Comparison of ENCODE assay signal across 10 cellular contexts in genomic region chr12:51980809-51981127, GRCh38. TPM values are rescaled to one million over a fixed set of nuclear protein-coding genes. Genes with fewer than 3 reads are reported as not detected.
DNase-seq lines count a peak whose midpoint lies in the region; ATAC-seq and TF ChIP-seq lines count a peak whose summit lies in the region.
"Had no signal": no experiment of that assay in that cellular context is flagged by ENCODE, and none has a peak within 500 bp of the region (broad histone marks: within the 10 kb centered on the region; RNA-seq: fewer than 3 reads in every experiment).

No MANE protein-coding gene starts in this region.

- H3K9me3 Mint-ChIP-seq in activated T-cell treated with anti-CD3 and anti-CD28 coated beads, Interleukin-2, amount 50 U/mL, for 24 hours = no peaks in the 10 kb centered on the region
- no peaks in the 10 kb centered on the region for H3K9me3 Mint-ChIP-seq in Caco-2 (ENCODE audit: unreplicated experiment)
- H3K9me3 Mint-ChIP-seq in activated T-helper 1 cell treated with anti-CD3 and anti-CD28 coated beads, Interleukin-12 subunit alpha, Interleukin-12 subunit beta, Interleukin-2, Interleukin-4 antibody, amounts not matched to agents 30 ng/mL and 10 ng/mL and 1 ng/mL, durations not matched to agents 14 hours and 24 hours and 36 hours = no peaks in the 10 kb centered on the region
- H3K9me3 Mint-ChIP-seq in stimulated activated memory B cell treated with anti-CD40 and anti-IgM and Interleukin-4, amounts not matched to agents 10 μg/mL and 1 μg/mL and 100 μg/mL, for 72 hours = no peaks in the 10 kb centered on the region

- ATAC-seq in stimulated activated memory B cell treated with anti-CD40 and anti-IgM and Interleukin-4, amounts not matched to agents 10 μg/mL and 1 μg/mL and 100 μg/mL, for 72 hours = no peak
- no peak for ATAC-seq in HG03342 (IDR thresholded peaks at IDR 0.05; ENCODE audit: unreplicated experiment)

- no peaks in the 10 kb centered on the region for H3K27me3 Mint-ChIP-seq in activated T-cell treated with anti-CD3 and anti-CD28 coated beads, Interleukin-2, amount 50 U/mL, for 24 hours
- H3K27me3 Mint-ChIP-seq in Caco-2 (ENCODE audit: insufficient read depth, unreplicated experiment) = no peaks in the 10 kb centered on the region
- peaks cover 5% of the 10 kb centered on the region for H3K27me3 Mint-ChIP-seq in activated T-helper 1 cell treated with anti-CD3 and anti-CD28 coated beads, Interleukin-12 subunit alpha, Interleukin-12 subunit beta, Interleukin-2, Interleukin-4 antibody, amounts not matched to agents 30 ng/mL and 10 ng/mL and 1 ng/mL, durations not matched to agents 14 hours and 24 hours and 36 hours (ENCODE audit: insufficient read depth)
- no peaks in the 10 kb centered on the region for H3K27me3 Mint-ChIP-seq in stimulated activated memory B cell treated with anti-CD40 and anti-IgM and Interleukin-4, amounts not matched to agents 10 μg/mL and 1 μg/mL and 100 μg/mL, for 72 hours

- no peak overlapping the region for H3K4me3 ChIP-seq in Caco-2 (ENCODE audit: low read depth, low read length)
- H3K4me3 ChIP-seq: PC-9 had no signal

- peaks cover 47% of the 10 kb centered on the region for H3K4me1 ChIP-seq in Caco-2

- no peak for DNase-seq in activated T-cell treated with anti-CD3 and anti-CD28 coated beads, Interleukin-2, amount 50 U/mL, for 24 hours
- DNase-seq in activated T-cell treated with anti-CD3 and anti-CD28 coated beads for 4 hours (no peak), Caco-2 (no peak), pons (ENCODE audit: low spot score) (no peak), RPMI8226 (no peak)
- no peak for DNase-seq in activated T-helper 1 cell treated with anti-CD3 and anti-CD28 coated beads, Interleukin-12 subunit alpha, Interleukin-12 subunit beta, Interleukin-2, Interleukin-4 antibody, amounts not matched to agents 30 ng/mL and 10 ng/mL and 1 ng/mL, durations not matched to agents 14 hours and 24 hours and 36 hours (ENCODE audit: low spot score)

- intact Hi-C loops in Caco-2 (cut with micrococcal nuclease; ENCODE audit: unreplicated experiment) = loop anchor here (1.0 kb wide), 4 partner anchors 8 to 85 kb away; no protein-coding TSS in a partner anchor
- intact Hi-C loops in activated T-helper 1 cell treated with anti-CD3 and anti-CD28 coated beads, Interleukin-12 subunit alpha, Interleukin-12 subunit beta, Interleukin-2, Interleukin-4 antibody, amounts not matched to agents 30 ng/mL and 10 ng/mL and 1 ng/mL, durations not matched to agents 14 hours and 24 hours and 36 hours (cut with micrococcal nuclease) = loop anchor here (1.0 kb wide), 3 partner anchors 9 to 88 kb away; no protein-coding TSS in a partner anchor

- H3K27ac Mint-ChIP-seq in activated T-cell treated with anti-CD3 and anti-CD28 coated beads, Interleukin-2, amount 50 U/mL, for 24 hours = peak overlapping the region; percentile 45
- peak overlapping the region; percentile 87 for H3K27ac Mint-ChIP-seq in Caco-2 (ENCODE audit: unreplicated experiment)
- peak overlapping the region; percentile 41 for H3K27ac Mint-ChIP-seq in activated T-helper 1 cell treated with anti-CD3 and anti-CD28 coated beads, Interleukin-12 subunit alpha, Interleukin-12 subunit beta, Interleukin-2, Interleukin-4 antibody, amounts not matched to agents 30 ng/mL and 10 ng/mL and 1 ng/mL, durations not matched to agents 14 hours and 24 hours and 36 hours
- H3K27ac Mint-ChIP-seq in stimulated activated memory B cell treated with anti-CD40 and anti-IgM and Interleukin-4, amounts not matched to agents 10 μg/mL and 1 μg/mL and 100 μg/mL, for 72 hours = peak overlapping the region; percentile 45

- CTCF ChIA-PET in Caco-2 (lab: Charles Lee) = interaction anchor here (0.5 to 3.0 kb wide), 9 partner anchors 9 to 89 kb away, joined by 3 to 26 read pairs (median 5); no protein-coding TSS in a partner anchor

- H3K4me1 Mint-ChIP-seq in activated T-cell treated with anti-CD3 and anti-CD28 coated beads, Interleukin-2, amount 50 U/mL, for 24 hours (ENCODE audit: low read depth) = peaks cover 25% of the 10 kb centered on the region
- peaks cover 45% of the 10 kb centered on the region for H3K4me1 Mint-ChIP-seq in Caco-2 (ENCODE audit: low read depth, unreplicated experiment)
- H3K4me1 Mint-ChIP-seq in activated T-helper 1 cell treated with anti-CD3 and anti-CD28 coated beads, Interleukin-12 subunit alpha, Interleukin-12 subunit beta, Interleukin-2, Interleukin-4 antibody, amounts not matched to agents 30 ng/mL and 10 ng/mL and 1 ng/mL, durations not matched to agents 14 hours and 24 hours and 36 hours (ENCODE audit: low read depth) = peaks cover 25% of the 10 kb centered on the region
- H3K4me1 Mint-ChIP-seq in stimulated activated memory B cell treated with anti-CD40 and anti-IgM and Interleukin-4, amounts not matched to agents 10 μg/mL and 1 μg/mL and 100 μg/mL, for 72 hours = peaks cover 28% of the 10 kb centered on the region

- BruUV-seq in Caco-2 (replicated peaks; lab: Mats Ljungman, UMichigan) = no TSS peak

- no peak overlapping the region for H3K4me3 Mint-ChIP-seq in activated T-cell treated with anti-CD3 and anti-CD28 coated beads, Interleukin-2, amount 50 U/mL, for 24 hours
- peak overlapping the region; percentile 32 for H3K4me3 Mint-ChIP-seq in Caco-2 (ENCODE audit: unreplicated experiment)
- H3K4me3 Mint-ChIP-seq in activated T-helper 1 cell treated with anti-CD3 and anti-CD28 coated beads, Interleukin-12 subunit alpha, Interleukin-12 subunit beta, Interleukin-2, Interleukin-4 antibody, amounts not matched to agents 30 ng/mL and 10 ng/mL and 1 ng/mL, durations not matched to agents 14 hours and 24 hours and 36 hours = no peak overlapping the region
- no peak overlapping the region for H3K4me3 Mint-ChIP-seq in stimulated activated memory B cell treated with anti-CD40 and anti-IgM and Interleukin-4, amounts not matched to agents 10 μg/mL and 1 μg/mL and 100 μg/mL, for 72 hours

- H3K36me3 Mint-ChIP-seq in activated T-cell treated with anti-CD3 and anti-CD28 coated beads, Interleukin-2, amount 50 U/mL, for 24 hours (ENCODE audit: low read depth) = peaks cover 79% of the 10 kb centered on the region
- peaks cover 92% of the 10 kb centered on the region for H3K36me3 Mint-ChIP-seq in Caco-2 (ENCODE audit: insufficient read depth, unreplicated experiment)
- peaks cover 12% of the 10 kb centered on the region for H3K36me3 Mint-ChIP-seq in activated T-helper 1 cell treated with anti-CD3 and anti-CD28 coated beads, Interleukin-12 subunit alpha, Interleukin-12 subunit beta, Interleukin-2, Interleukin-4 antibody, amounts not matched to agents 30 ng/mL and 10 ng/mL and 1 ng/mL, durations not matched to agents 14 hours and 24 hours and 36 hours (ENCODE audit: low read depth)
- H3K36me3 Mint-ChIP-seq in stimulated activated memory B cell treated with anti-CD40 and anti-IgM and Interleukin-4, amounts not matched to agents 10 μg/mL and 1 μg/mL and 100 μg/mL, for 72 hours = peaks cover 16% of the 10 kb centered on the region

- H3K27me3 ChIP-seq in Caco-2 (replicated peaks; ENCODE audit: control insufficient read depth, insufficient read depth, low read length) = no peaks in the 10 kb centered on the region

- no peaks in the 10 kb centered on the region for H3K9me3 ChIP-seq in Caco-2

- no peak for TF ChIP-seq CTCF in Caco-2 (IDR thresholded peaks at IDR 0.05; ENCODE audit: insufficient read depth in 1 of 2, low read depth in 1 of 2, low read length in 1 of 2, severe bottlenecking in 1 of 2, unreplicated experiment in 1 of 2)

- POLR2A ChIA-PET in Caco-2 (lab: Charles Lee) = no interaction called here

- H3K36me3 ChIP-seq in Caco-2 (ENCODE audit: control insufficient read depth, insufficient read depth, low read length) = peaks cover 16% of the 10 kb centered on the region

RNA-seq across cellular contexts. Expression of gene TAMALIN, which starts 26.0 kb away (rescaled TPM):
- total RNA-seq in Caco-2 (2022) = 3.7 and 4.1 TPM in 2 replicates
- total RNA-seq in activated T-helper 1 cell treated with anti-CD3 and anti-CD28 coated beads, Interleukin-12 subunit alpha, Interleukin-12 subunit beta, Interleukin-2, Interleukin-4 antibody, amounts not matched to agents 30 ng/mL and 10 ng/mL and 1 ng/mL, durations not matched to agents 14 hours and 24 hours and 36 hours = 8.9 and 12.8 TPM in 2 replicates
- total RNA-seq: MCF 10A, PC-9 had no signal

RNA-seq across cellular contexts. Expression of gene ACVR1B, which starts 29.3 kb away (rescaled TPM):
- total RNA-seq in Caco-2 (2022) = 92.7 and 112 TPM in 2 replicates
- 11.4 and 12.0 TPM in 2 replicates for total RNA-seq in activated T-helper 1 cell treated with anti-CD3 and anti-CD28 coated beads, Interleukin-12 subunit alpha, Interleukin-12 subunit beta, Interleukin-2, Interleukin-4 antibody, amounts not matched to agents 30 ng/mL and 10 ng/mL and 1 ng/mL, durations not matched to agents 14 hours and 24 hours and 36 hours
